In genomic region chr15:99305761-99306505, GRCh38 we compare ENCODE assay signal across 9 cellular contexts. TPM values are rescaled to one million over a fixed set of nuclear protein-coding genes. Genes with fewer than 3 reads are reported as not detected.
A peak's percentile ranks its signal among the peaks of the same experiment; 100 is the strongest.
DNase-seq lines count a peak whose midpoint lies in the region; ATAC-seq and TF ChIP-seq lines count a peak whose summit lies in the region.
"Had no signal": no experiment of that assay in that cellular context is flagged by ENCODE, and none has a peak within 500 bp of the region (broad histone marks: within the 10 kb centered on the region; RNA-seq: fewer than 3 reads in every experiment).

No MANE protein-coding gene starts in this region.

- H3K4me3 ChIP-seq in fibroblast of the aortic adventitia (ENCODE audit: low read depth, low read length) = no peak overlapping the region

- ATAC-seq in sciatic nerve = peak; percentile 53
- ATAC-seq in GM18502 (IDR thresholded peaks at IDR 0.05; ENCODE audit: poor library complexity, unreplicated experiment) = no peak
- no peak for ATAC-seq in effector memory CD8-positive, alpha-beta T cell (replicated peaks)
- ATAC-seq in HG03460 (IDR thresholded peaks at IDR 0.05; ENCODE audit: unreplicated experiment) = no peak

- no peak for TF ChIP-seq CTCF in fibroblast of the aortic adventitia (IDR thresholded peaks at IDR 0.05; ENCODE audit: insufficient read depth, low read length)

- no peaks in the 10 kb centered on the region for H3K9me3 Mint-ChIP-seq in effector memory CD8-positive, alpha-beta T cell

- H3K36me3 Mint-ChIP-seq in effector memory CD8-positive, alpha-beta T cell (ENCODE audit: insufficient read depth) = no peaks in the 10 kb centered on the region

- DNase-seq in HCEC 1CT (peak; percentile 81), NCI-H82 treated with DMSO at 0.1 percent for 48 hours (lab: John Stamatoyannopoulos, UW; ENCODE audit: unreplicated experiment) (peak; percentile 69), fibroblast of the aortic adventitia (ENCODE audit: low read depth) (peak; percentile 87), sciatic nerve (ENCODE audit: low spot score) (peak; percentile 70)
- DNase-seq in effector CD8-positive, alpha-beta T cell (lab: John Stamatoyannopoulos, UW) = no peak
- no peak for DNase-seq in effector memory CD8-positive, alpha-beta T cell
- DNase-seq: stimulated activated naive CD4-positive, alpha-beta T cell treated with Interleukin-2 at 50 U/mL for 16 hours had no signal

- intact Hi-C loops in sciatic nerve (cut with DNase I) = no loop called here

- no peaks in the 10 kb centered on the region for H3K27me3 Mint-ChIP-seq in effector memory CD8-positive, alpha-beta T cell

- H3K4me3 Mint-ChIP-seq in effector memory CD8-positive, alpha-beta T cell = no peak overlapping the region

- H3K27ac Mint-ChIP-seq in effector memory CD8-positive, alpha-beta T cell = no peak overlapping the region

- H3K4me1 Mint-ChIP-seq in effector memory CD8-positive, alpha-beta T cell (ENCODE audit: low read depth in 2 of 2) = no peaks in the 10 kb centered on the region

RNA-seq across cellular contexts. Expression of gene LRRC28, which starts 54.7 kb away (rescaled TPM):
- total RNA-seq in fibroblast of the aortic adventitia (ENCODE audit: low replicate concordance) (10.4 and 28.0 TPM in 2 replicates), sciatic nerve (24.6 TPM)

RNA-seq across cellular contexts. Expression of gene TTC23, which starts 56.6 kb away (rescaled TPM):
- total RNA-seq in fibroblast of the aortic adventitia (ENCODE audit: low replicate concordance) = 13.5 and 36.7 TPM in 2 replicates
- 26.7 TPM for total RNA-seq in sciatic nerve

Comparison
In these comparisons a context has a peak if more than half of its experiments do, and no peak if none do; other contexts are left out.
1. DNase-seq: peak in HCEC 1CT (single experiment), NCI-H82 treated with DMSO at 0.1 percent for 48 hours (single experiment), fibroblast of the aortic adventitia (single experiment) and sciatic nerve (single experiment); none in effector CD8-positive, alpha-beta T cell (single experiment) and effector memory CD8-positive, alpha-beta T cell (0 of 3).